Comparison of ENCODE assay signal across 8 cellular contexts in the genomic region with DNA sequence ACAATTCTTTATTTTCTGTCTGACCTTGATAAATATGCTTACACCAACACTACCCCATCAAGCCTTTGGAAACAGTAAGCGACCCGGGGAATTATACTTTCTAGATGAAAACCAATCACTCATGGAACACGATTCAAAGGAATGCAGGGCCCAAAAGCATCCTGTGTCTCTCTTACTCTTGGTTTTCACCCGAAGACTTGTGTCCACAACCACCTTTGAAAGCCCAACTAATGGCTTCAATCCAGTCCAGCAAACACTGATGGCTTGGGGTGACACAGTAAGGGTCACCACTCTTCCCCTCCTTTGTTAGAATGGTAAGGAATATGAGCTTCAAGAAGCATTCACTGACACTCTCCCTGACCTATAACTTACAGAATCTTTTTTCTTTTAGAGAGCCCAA. TPM values are rescaled to one million over a fixed set of nuclear protein-coding genes. Genes with fewer than 3 reads are reported as not detected.
DNase-seq lines count a peak whose midpoint lies in the region; ATAC-seq and TF ChIP-seq lines count a peak whose summit lies in the region.
"Had no signal": no experiment of that assay in that cellular context is flagged by ENCODE, and none has a peak within 500 bp of the region (broad histone marks: within the 10 kb centered on the region; RNA-seq: fewer than 3 reads in every experiment).

No MANE protein-coding gene starts in this region.

- intact Hi-C loops in Panc1 (cut with micrococcal nuclease; ENCODE audit: unreplicated experiment), result loop anchor here (5.0 kb wide), 2 partner anchors 86 to 479 kb away; no protein-coding TSS in a partner anchor

- peaks cover 3% of the 10 kb centered on the region; the same call in 1 of the 2 replicates for H3F3A ChIP-seq in GM23248 (ENCODE audit: insufficient read depth)

- no peaks in the 10 kb centered on the region for H4K20me1 ChIP-seq in GM23248 (ENCODE audit: insufficient read depth)

- no peaks in the 10 kb centered on the region for H3K9me3 ChIP-seq in GM23248 (ENCODE audit: low read depth)
- no peaks in the 10 kb centered on the region for H3K9me3 ChIP-seq in Panc1 (ENCODE audit: control insufficient read depth, insufficient read depth, low read depth, low read length)

- POLR2A ChIA-PET in Panc1 (lab: Charles Lee), result interaction anchor here (0.6 kb wide), 1 partner anchor 71 kb away, joined by 13 read pairs; no protein-coding TSS in a partner anchor

- H3K79me2 ChIP-seq in GM23248 (ENCODE audit: insufficient read depth), result peaks cover 50% of the 10 kb centered on the region

- H3K27me3 ChIP-seq in GM23248 (replicated peaks; ENCODE audit: insufficient read depth) (no peaks in the 10 kb centered on the region), Panc1 (ENCODE audit: control insufficient read depth, insufficient read depth, low read length) (no peaks in the 10 kb centered on the region)

- H3K4me1 ChIP-seq in GM23248 (ENCODE audit: insufficient read depth) (peaks cover 21% of the 10 kb centered on the region), Panc1 (ENCODE audit: control insufficient read depth, insufficient read depth, low read length) (peaks cover 11% of the 10 kb centered on the region; the same call in 1 of the 2 replicates)

- H2AFZ ChIP-seq in GM23248, result peak overlapping the region; percentile 90

- H3K4me3 ChIP-seq in GM23248, result peak overlapping the region; percentile 83
- peak overlapping the region; percentile 74 to 87 for H3K4me3 ChIP-seq in Panc1 (ENCODE audit: low read depth in 2 of 2, low read length in 2 of 2)
- H3K4me3 ChIP-seq in epithelial cell of proximal tubule (ENCODE audit: low read depth, low read length), result peak overlapping the region; percentile 65
- H3K4me3 ChIP-seq in retinal pigment epithelial cell (ENCODE audit: low read length), result peak overlapping the region; percentile 76

- WGBS in GM23248 (ENCODE audit: low coverage in 1 of 2, low lambda C conversion rate in 2 of 2, missing lambda C conversion rate in 2 of 2), 2 experiments, result 96 to 97% methylated on average over 4 of the region's 4 CpGs

- DNase-seq in GM23248 (no peak), Panc1 (ENCODE audit: low read depth, low spot score) (no peak), epithelial cell of proximal tubule (ENCODE audit: low read depth) (no peak), retinal pigment epithelial cell (ENCODE audit: low read depth) (no peak), amniotic stem cell (lab: John Stamatoyannopoulos, UW) (no peak), foreskin melanocyte (no peak)
- DNase-seq: NCI-H1694 had no signal

- TF ChIP-seq CTCF in Panc1 (IDR thresholded peaks at IDR 0.05) (no peak), epithelial cell of proximal tubule (conservative IDR thresholded peaks at IDR 0.05; ENCODE audit: low read depth, low read length) (no peak), retinal pigment epithelial cell (conservative IDR thresholded peaks at IDR 0.05; ENCODE audit: low read depth, low read length) (no peak)

- no peak overlapping the region for H3K27ac ChIP-seq in GM23248
- H3K27ac ChIP-seq in Panc1 (ENCODE audit: low read length), result peak overlapping the region; percentile 89

- H3K4me2 ChIP-seq in GM23248 (ENCODE audit: unreplicated experiment), result peak overlapping the region; percentile 100

- BruUV-seq in Panc1 (replicated peaks; lab: Mats Ljungman, UMichigan), result no TSS peak

- H3K9ac ChIP-seq in GM23248, result peak overlapping the region; percentile 95; the same call in 1 of the 2 replicates

- ATAC-seq in Panc1 (no peak), GM21528 (IDR thresholded peaks at IDR 0.05; ENCODE audit: low FRiP score, unreplicated experiment) (no peak)

- H3K9me2 ChIP-seq in GM23248 (ENCODE audit: insufficient read depth), result no peaks in the 10 kb centered on the region

- in situ Hi-C loops in GM23248 (cut with MboI), result no loop called here
- in situ Hi-C loops in Panc1 (cut with HindIII; ENCODE audit: low pct_unique_long_range_greater_than_20kb, low sequenced_read_pairs), result no loop called here

- CTCF ChIA-PET in Panc1 (lab: Charles Lee), result no interaction called here

- H3K36me3 ChIP-seq in GM23248 (ENCODE audit: low read depth) (no peaks in the 10 kb centered on the region), Panc1 (ENCODE audit: control insufficient read depth, insufficient read depth, low read length) (peaks cover 2% of the 10 kb centered on the region)

RNA-seq across cellular contexts. Expression of a gene that starts 1.6 kb away (rescaled TPM):
- total RNA-seq in GM23248 (2014; rRNA removed; shearing (Covaris generic)), result 9.9 and 10.4 TPM in 2 replicates
- polyA plus RNA-seq in GM23248 (2016; fragmentation: Nextera tagmentation; extraction: Ambion mirVana), result 14.7 and 15.5 TPM in 2 replicates
- total RNA-seq in Panc1 (2021; ENCODE audit: unreplicated experiment) (13.5 TPM), epithelial cell of proximal tubule (10.3 and 12.7 TPM in 2 replicates)
- 7.3 TPM for polyA plus RNA-seq in Panc1 (2012; ENCODE audit: insufficient read length)
